24 cellular contexts compared by ENCODE assay signal in the genomic region with DNA sequence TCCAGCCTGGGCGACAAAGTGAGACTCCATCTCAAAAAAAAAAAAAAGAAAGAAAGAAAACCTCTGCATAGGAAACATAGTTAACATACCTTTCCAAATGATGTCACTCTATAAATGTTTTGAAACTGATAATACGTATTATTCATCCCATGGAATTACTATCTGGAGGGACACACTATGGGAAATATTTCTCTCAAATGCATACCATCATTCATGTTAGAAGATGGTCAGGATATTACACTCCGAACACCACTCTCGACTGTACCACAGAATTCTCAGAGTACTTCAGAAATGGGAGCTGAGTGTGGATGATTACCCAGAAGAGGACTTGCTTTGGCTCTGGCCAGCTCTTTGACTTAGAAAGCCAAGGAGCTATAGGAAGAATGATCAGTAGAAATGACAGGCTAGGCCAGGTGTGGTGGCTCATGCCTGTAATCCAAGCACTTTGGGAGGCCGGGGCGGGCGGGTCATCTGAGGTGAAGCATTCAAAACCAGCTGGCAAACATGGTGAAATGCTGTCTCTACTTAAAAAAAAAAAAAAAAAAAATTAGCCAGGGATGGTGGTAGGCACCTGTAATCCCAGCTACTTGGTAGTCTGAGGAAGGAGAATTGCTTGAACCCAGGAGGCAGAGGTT. TPM values are rescaled to one million over a fixed set of nuclear protein-coding genes. Genes with fewer than 3 reads are reported as not detected.
DNase-seq lines count a peak whose midpoint lies in the region; ATAC-seq, FAIRE-seq and TF ChIP-seq lines count a peak whose summit lies in the region.
"Had no signal": no experiment of that assay in that cellular context is flagged by ENCODE, and none has a peak within 500 bp of the region (broad histone marks: within the 10 kb centered on the region; RNA-seq: fewer than 3 reads in every experiment).

No MANE protein-coding gene starts in this region.

- peak overlapping the region; percentile 46; the same call in 1 of the 2 replicates for H3K27ac ChIP-seq in WERI-Rb-1
- H3K27ac ChIP-seq: body of pancreas, colonic mucosa, esophagus squamous epithelium, spleen, thyroid gland had no signal

- TF ChIP-seq POLR2A in GM12891 (IDR thresholded peaks at IDR 0.05; ENCODE audit: low read depth, low read length), result no peak

- no peak overlapping the region for H3K4me3 ChIP-seq in WERI-Rb-1 (ENCODE audit: low read depth, low read length)
- H3K4me3 ChIP-seq: body of pancreas, colonic mucosa, esophagus squamous epithelium, spleen, thyroid gland had no signal

- no peak overlapping the region for H3K27ac Mint-ChIP-seq in natural killer cell
- H3K27ac Mint-ChIP-seq: activated CD8-positive, alpha-beta memory T cell treated with anti-CD3 and anti-CD28 coated beads, Interleukin-2, amount 10 ng/mL, durations not matched to agents 7 days and 5 days; endodermal cell had no signal

- no peaks in the 10 kb centered on the region for H3K27me3 ChIP-seq in WERI-Rb-1 (ENCODE audit: insufficient read depth, low read depth, severe bottlenecking)

- H3K36me3 Mint-ChIP-seq in natural killer cell, result no peaks in the 10 kb centered on the region
- H3K36me3 Mint-ChIP-seq: activated CD8-positive, alpha-beta memory T cell treated with anti-CD3 and anti-CD28 coated beads, Interleukin-2, amount 10 ng/mL, durations not matched to agents 7 days and 5 days had no signal

- FAIRE-seq in GM12891 (lab: Jason Lieb, UNC), result no peak

- no peaks in the 10 kb centered on the region for H3K9me3 Mint-ChIP-seq in natural killer cell
- H3K9me3 Mint-ChIP-seq: endodermal cell had no signal

- intact Hi-C loops in natural killer cell (cut with micrococcal nuclease), result no loop called here

- no peak overlapping the region for H3K4me3 Mint-ChIP-seq in natural killer cell
- H3K4me3 Mint-ChIP-seq: activated CD8-positive, alpha-beta memory T cell treated with anti-CD3 and anti-CD28 coated beads, Interleukin-2, amount 10 ng/mL, durations not matched to agents 7 days and 5 days; endodermal cell had no signal

- peaks cover 59 to 60% of the 10 kb centered on the region in 2 donors for H3K27me3 Mint-ChIP-seq in natural killer cell (ENCODE audit: low read depth in 2 of 2)

- H3K36me3 ChIP-seq in WERI-Rb-1, result no peaks in the 10 kb centered on the region
- H3K36me3 ChIP-seq: colonic mucosa, esophagus squamous epithelium, spleen, thyroid gland had no signal

- ATAC-seq in natural killer cell, result no peak
- ATAC-seq: activated CD8-positive, alpha-beta memory T cell treated with anti-CD3 and anti-CD28 coated beads, Interleukin-2, amount 10 ng/mL, durations not matched to agents 7 days and 5 days; body of pancreas had no signal

- peak; percentile 63 for DNase-seq in Daoy (ENCODE audit: low read depth)
- DNase-seq in HS-5 (ENCODE audit: low read depth), result peak; percentile 58
- peak; percentile 66 for DNase-seq in WERI-Rb-1
- peak; percentile 69 for DNase-seq in iris pigment epithelial cell (ENCODE audit: low read depth)
- no peak for DNase-seq in natural killer cell
- DNase-seq in activated CD4-positive, alpha-beta T cell treated with anti-CD3 and anti-CD28 coated beads for 1 hour, result no peak
- DNase-seq in GM12891 (ENCODE audit: insufficient read length, low spot score), result no peak
- no peak for DNase-seq in activated CD4-positive, alpha-beta T cell treated with anti-CD3 and anti-CD28 coated beads for 4 hours
- DNase-seq: activated CD8-positive, alpha-beta memory T cell treated with anti-CD3 and anti-CD28 coated beads, Interleukin-2, amount 10 ng/mL, durations not matched to agents 7 days and 5 days; activated naive CD4-positive, alpha-beta T cell treated with anti-CD3 and anti-CD28 coated beads, Interleukin-2, amount 50 U/mL, for 16 hours; body of pancreas; colonic mucosa; DND-41; endodermal cell; esophagus squamous epithelium; GOT3; NCI-H1436; NCI-H524 treated with DMSO at 0.1 percent for 48 hours; spleen; stimulated activated CD4-positive, alpha-beta T cell treated with anti-CD3 and anti-CD28 coated beads, Interleukin-4, amount 100 ng/mL, for 24 hours; stimulated activated naive CD4-positive, alpha-beta T cell treated with Interleukin-2 at 50 U/mL for 16 hours; thyroid gland had no signal

- peaks cover 9 to 16% of the 10 kb centered on the region in 2 donors for H3K4me1 Mint-ChIP-seq in natural killer cell

- H3K9me3 ChIP-seq in WERI-Rb-1 (ENCODE audit: severe bottlenecking), result peaks cover 6% of the 10 kb centered on the region
- H3K9me3 ChIP-seq: body of pancreas, colonic mucosa, esophagus squamous epithelium, spleen, thyroid gland had no signal

- no peak for TF ChIP-seq CTCF in WERI-Rb-1 (IDR thresholded peaks at IDR 0.05; ENCODE audit: low read depth, low read length)
- TF ChIP-seq CTCF in natural killer cell (IDR thresholded peaks at IDR 0.05), result no peak

TF ChIP-seq in GM12891, 5 proteins besides CTCF, POLR2A, EP300 and RAD21:
- TF ChIP-seq SPI1 (IDR thresholded peaks at IDR 0.05; ENCODE audit: low read depth, low read length) (no peak), PAX5 (IDR thresholded peaks at IDR 0.05; ENCODE audit: insufficient read depth, low read length, severe bottlenecking) (no peak), TAF1 (IDR thresholded peaks at IDR 0.05; ENCODE audit: low read depth, low read length) (no peak), POLR2AphosphoS5 (IDR thresholded peaks at IDR 0.05; ENCODE audit: low read depth, low read length) (no peak), POU2F2 (IDR thresholded peaks at IDR 0.05; ENCODE audit: low read depth, low read length) (no peak)

RNA-seq across cellular contexts. Expression of a gene that starts 5.2 kb away (rescaled TPM):
- 0.86 TPM in 1 of 2 replicates, not detected in the other for total RNA-seq in Daoy (2014; rRNA removed; shearing (Covaris generic))
- total RNA-seq in natural killer cell, result not detected
- polyA plus RNA-seq in GM12891 (2012; ENCODE audit: low read depth, missing spikeins), result not detected
- total RNA-seq: activated CD8-positive, alpha-beta memory T cell treated with anti-CD3 and anti-CD28 coated beads, Interleukin-2, amount 10 ng/mL, durations not matched to agents 7 days and 5 days; body of pancreas; esophagus squamous epithelium; MCF 10A; omental fat pad; spleen; thyroid gland had no signal
- polyA plus RNA-seq: spleen had no signal

RNA-seq across cellular contexts. Expression of a gene that starts 26.7 kb away (rescaled TPM):
- total RNA-seq in Daoy (2014; rRNA removed; shearing (Covaris generic)), result 44.9 and 55.4 TPM in 2 replicates
- total RNA-seq in natural killer cell, result 10 to 100 TPM; 39.6 to 48.6 (median 43.4) TPM
- 21.6 TPM for polyA plus RNA-seq in GM12891 (2012; ENCODE audit: low read depth, missing spikeins)

RNA-seq across cellular contexts. Expression of a gene that starts 32.8 kb away (rescaled TPM):
- not detected in 2 replicates for total RNA-seq in Daoy (2014; rRNA removed; shearing (Covaris generic))
- total RNA-seq in natural killer cell, result 10 to 100 TPM in 2 of 3 donors, 1 to 10 TPM in 1; 9.6 to 38.2 (median 19.7) TPM
- not detected for polyA plus RNA-seq in GM12891 (2012; ENCODE audit: low read depth, missing spikeins)
- total RNA-seq: body of pancreas, endodermal cell, MCF 10A, omental fat pad had no signal

RNA-seq across cellular contexts. Expression of a gene that starts 51.5 kb away (rescaled TPM):
- total RNA-seq in Daoy (2014; rRNA removed; shearing (Covaris generic)), result 0.34 and 0.51 TPM in 2 replicates
- 1 to 10 TPM; 2.5 to 5.8 (median 3.2) TPM for total RNA-seq in natural killer cell
- polyA plus RNA-seq in GM12891 (2012; ENCODE audit: low read depth, missing spikeins), result 0.21 TPM
- total RNA-seq: omental fat pad, thyroid gland had no signal

Comparison
In these comparisons a context has a peak if more than half of its experiments do, and no peak if none do; other contexts are left out.
1. DNase-seq: peak in Daoy (single experiment), HS-5 (single experiment), WERI-Rb-1 (single experiment) and iris pigment epithelial cell (single experiment); none in natural killer cell (single experiment), activated CD4-positive, alpha-beta T cell treated with anti-CD3 and anti-CD28 coated beads for 1 hour (single experiment), GM12891 (single experiment) and activated CD4-positive, alpha-beta T cell treated with anti-CD3 and anti-CD28 coated beads for 4 hours (0 of 2).
2. RNA of a gene that starts 32.8 kb away (total RNA-seq): 9.6 to 38.2 TPM in natural killer cell; not detected in Daoy; every median in the first group is over 10 times any median in the second.